8 cellular contexts compared by ENCODE assay signal in the genomic region with DNA sequence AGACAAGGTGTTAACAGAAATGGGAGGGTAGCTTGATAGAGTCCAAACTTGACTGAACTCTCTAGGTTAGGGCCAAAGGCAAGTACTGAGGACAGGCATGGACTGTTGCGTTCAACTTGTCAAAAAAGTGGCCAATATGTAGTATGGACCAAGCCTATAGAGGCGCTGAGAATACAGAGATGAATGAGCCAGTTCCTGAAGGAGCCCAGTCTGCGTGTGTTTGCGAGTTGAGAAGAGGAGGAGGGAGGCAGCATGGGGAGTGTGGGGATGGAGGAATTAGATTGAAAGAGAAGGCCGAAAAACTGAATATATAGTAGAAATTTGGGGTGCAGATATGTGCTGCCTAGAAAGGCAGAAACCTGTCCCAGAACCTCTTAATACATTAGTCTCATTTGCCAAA. TPM values are rescaled to one million over a fixed set of nuclear protein-coding genes. Genes with fewer than 3 reads are reported as not detected.
DNase-seq lines count a peak whose midpoint lies in the region; ATAC-seq and TF ChIP-seq lines count a peak whose summit lies in the region.

No MANE protein-coding gene starts in this region.

- intact Hi-C loops in Calu3 (cut with micrococcal nuclease; ENCODE audit: unreplicated experiment), result loop anchor here (2.0 to 10.0 kb wide), 5 partner anchors 179 to 535 kb away; no protein-coding TSS in a partner anchor

- TSS peak; percentile 37 for BruUV-seq in Calu3 (replicated peaks; lab: Mats Ljungman, UMichigan)

- H3K36me3 Mint-ChIP-seq in Calu3 (ENCODE audit: insufficient read depth, unreplicated experiment), result peaks cover 29% of the 10 kb centered on the region
- peaks cover 4% of the 10 kb centered on the region for H3K36me3 Mint-ChIP-seq in endothelial cell (ENCODE audit: low read depth, unreplicated experiment)
- H3K36me3 Mint-ChIP-seq in naive thymus-derived CD8-positive, alpha-beta T cell, result no peaks in the 10 kb centered on the region

- H3K27me3 ChIP-seq in HAP-1 (ENCODE audit: low read depth), result no peaks in the 10 kb centered on the region

- POLR2A ChIA-PET in naive thymus-derived CD8-positive, alpha-beta T cell (lab: Charles Lee), result interaction anchor here (0.8 kb wide), 1 partner anchor 11 kb away, joined by 4 read pairs; no protein-coding TSS in a partner anchor

- peak overlapping the region; percentile 70 for H3K4me3 ChIP-seq in HAP-1

- no peaks in the 10 kb centered on the region for H3K9me3 Mint-ChIP-seq in Calu3 (ENCODE audit: low read depth, unreplicated experiment)
- H3K9me3 Mint-ChIP-seq in endothelial cell (ENCODE audit: unreplicated experiment), result no peaks in the 10 kb centered on the region
- no peaks in the 10 kb centered on the region for H3K9me3 Mint-ChIP-seq in naive thymus-derived CD8-positive, alpha-beta T cell

- no peaks in the 10 kb centered on the region for H3K36me3 ChIP-seq in HAP-1 (replicated peaks)

- TF ChIP-seq CTCF in Calu3 (IDR thresholded peaks at IDR 0.05; ENCODE audit: unreplicated experiment) (no peak), endothelial cell (IDR thresholded peaks at IDR 0.05; ENCODE audit: unreplicated experiment) (no peak)

- no peak for ATAC-seq in naive thymus-derived CD8-positive, alpha-beta T cell
- ATAC-seq in HG03108 (IDR thresholded peaks at IDR 0.05; ENCODE audit: unreplicated experiment) (no peak), GM19328 (IDR thresholded peaks at IDR 0.05; ENCODE audit: unreplicated experiment) (no peak)

- H3K9me3 ChIP-seq in HAP-1, result no peaks in the 10 kb centered on the region

- H3K27ac Mint-ChIP-seq in Calu3 (ENCODE audit: unreplicated experiment) (peak overlapping the region; percentile 88), endothelial cell (ENCODE audit: unreplicated experiment) (peak overlapping the region; percentile 70)
- peak overlapping the region; percentile 93 to 99 (median 97) for H3K27ac Mint-ChIP-seq in naive thymus-derived CD8-positive, alpha-beta T cell

- in situ Hi-C loops in HAP-1 (cut with MboI; ENCODE audit: low sequenced_read_pairs), result no loop called here

- DNase-seq in Calu3 (no peak), HAP-1 (ENCODE audit: low spot score in 2 of 2) (peak; percentile 2 to 18), RPMI8226 (peak; percentile 21), endothelial cell (ENCODE audit: low spot score) (no peak), globus pallidus (ENCODE audit: low spot score) (no peak)
- DNase-seq in naive thymus-derived CD8-positive, alpha-beta T cell, result no peak

- H3K27me3 Mint-ChIP-seq in Calu3 (ENCODE audit: unreplicated experiment), result no peaks in the 10 kb centered on the region
- peaks cover 15% of the 10 kb centered on the region for H3K27me3 Mint-ChIP-seq in endothelial cell (ENCODE audit: unreplicated experiment)
- peaks cover 0 to 3% (median 0%) of the 10 kb centered on the region in 5 donors for H3K27me3 Mint-ChIP-seq in naive thymus-derived CD8-positive, alpha-beta T cell

- peaks cover 4% of the 10 kb centered on the region; the same call in 1 of the 2 replicates for H3K4me1 ChIP-seq in HAP-1

- peak overlapping the region; percentile 99 for H3K4me3 Mint-ChIP-seq in Calu3 (ENCODE audit: low read depth, unreplicated experiment)
- peak overlapping the region; percentile 88 for H3K4me3 Mint-ChIP-seq in endothelial cell (ENCODE audit: unreplicated experiment)
- peak overlapping the region; percentile 88 to 96 (median 94) for H3K4me3 Mint-ChIP-seq in naive thymus-derived CD8-positive, alpha-beta T cell

- CTCF ChIA-PET in Calu3 (lab: Charles Lee), result no interaction called here

- peaks cover 27% of the 10 kb centered on the region for H3K4me1 Mint-ChIP-seq in Calu3 (ENCODE audit: low read depth, unreplicated experiment)
- H3K4me1 Mint-ChIP-seq in endothelial cell (ENCODE audit: unreplicated experiment), result peaks cover 27% of the 10 kb centered on the region
- H3K4me1 Mint-ChIP-seq in naive thymus-derived CD8-positive, alpha-beta T cell, result peaks cover 27 to 42% (median 38%) of the 10 kb centered on the region in 4 donors

RNA-seq across cellular contexts. Expression of a gene that starts 0.6 kb away (rescaled TPM):
- total RNA-seq in Calu3 (2022), result 36.5 and 45.9 TPM in 2 replicates
- total RNA-seq in endothelial cell (ENCODE audit: unreplicated experiment), result 79.1 TPM
- total RNA-seq in naive thymus-derived CD8-positive, alpha-beta T cell, result 10 to 100 TPM; 35.9 to 39.7 TPM
- polyA plus RNA-seq in naive thymus-derived CD8-positive, alpha-beta T cell, result 10 to 100 TPM; 10.4 to 18.6 (median 11.7) TPM

Comparison
In these comparisons a context has a peak if more than half of its experiments do, and no peak if none do; other contexts are left out.
1. DNase-seq: peak in HAP-1 (2 of 2) and RPMI8226 (single experiment); none in Calu3 (single experiment), endothelial cell (single experiment), naive thymus-derived CD8-positive, alpha-beta T cell (0 of 10) and globus pallidus (single experiment).
2. Peak in every context shown above with its lines, with median percentiles within 50 percentile points of each other: H3K27ac Mint-ChIP-seq and H3K4me3 Mint-ChIP-seq.